In the genomic region with DNA sequence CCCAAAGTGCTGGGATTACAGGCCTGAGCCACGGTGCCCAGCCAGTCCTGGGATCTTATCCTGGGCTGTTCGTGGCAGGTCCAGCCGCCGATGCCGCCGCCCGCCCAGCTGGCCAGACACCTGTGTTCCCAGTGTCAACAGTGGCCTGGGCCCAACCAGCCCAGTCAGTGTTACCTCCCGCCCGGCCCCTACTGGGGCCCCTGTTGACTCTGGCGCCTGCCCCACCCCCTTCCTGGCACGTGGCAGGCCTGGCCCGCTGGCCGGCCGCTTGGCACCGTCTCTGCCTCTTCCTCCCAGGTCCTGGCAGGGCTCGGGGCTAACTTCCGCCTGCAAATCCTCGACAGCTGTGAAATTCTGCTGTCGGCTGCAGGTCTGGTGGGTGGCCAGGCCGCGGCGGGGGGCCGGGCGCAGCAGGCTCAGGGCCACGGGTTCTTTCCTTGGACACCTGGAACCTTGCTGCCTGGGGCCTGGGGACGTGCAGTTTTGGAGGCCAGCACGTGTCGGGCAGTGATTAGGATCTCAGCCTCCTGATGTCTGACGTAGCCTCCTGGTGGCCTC, we compare ENCODE assay signal across 8 cellular contexts. TPM values are rescaled to one million over a fixed set of nuclear protein-coding genes. Genes with fewer than 3 reads are reported as not detected.
A peak's percentile ranks its signal among the peaks of the same experiment; 100 is the strongest.
DNase-seq lines count a peak whose midpoint lies in the region; ATAC-seq and TF ChIP-seq lines count a peak whose summit lies in the region.

No MANE protein-coding gene starts in this region.

- ATAC-seq in PC-3 = peak; percentile 95
- ATAC-seq in omental fat pad (ENCODE audit: low FRiP score) = peak; percentile 91

- H3K36me3 ChIP-seq in BLaER1 (peaks cover 61% of the 10 kb centered on the region), PC-3 (ENCODE audit: low read depth, low read length) (no peaks in the 10 kb centered on the region)

- H3K9me3 ChIP-seq in BLaER1 = peaks cover 6% of the 10 kb centered on the region; the same call in 1 of the 2 replicates
- no peaks in the 10 kb centered on the region for H3K9me3 ChIP-seq in PC-3 (ENCODE audit: low read length)

- CTCF ChIA-PET in PC-3 (lab: Charles Lee) = no interaction called here

- peak overlapping the region; percentile 49 for H3K27ac ChIP-seq in BLaER1
- H3K27ac ChIP-seq in PC-3 (ENCODE audit: low read length) = no peak overlapping the region

- H3K4me1 ChIP-seq in BLaER1 (peaks cover 60% of the 10 kb centered on the region), PC-3 (ENCODE audit: insufficient read depth, low read length) (peaks cover 11% of the 10 kb centered on the region; the same call in 1 of the 2 replicates)

- peak; percentile 68 for DNase-seq in PC-3
- peak; percentile 59 for DNase-seq in fibroblast of the aortic adventitia (ENCODE audit: low read depth)
- DNase-seq in omental fat pad (ENCODE audit: low spot score) = no peak
- DNase-seq in HK-2 (ENCODE audit: unreplicated experiment) = no peak
- DNase-seq in activated CD4-positive, alpha-beta T cell treated with anti-CD3 and anti-CD28 coated beads, Interleukin-2, amount 10 ng/mL, durations not matched to agents 24 days and 14 days = no peak
- DNase-seq in glomerular visceral epithelial cell (ENCODE audit: extremely low spot score) = no peak
- DNase-seq in SKM-1 treated with dmso at 0.1 percent for 144 hours (lab: John Stamatoyannopoulos, UW; ENCODE audit: unreplicated experiment) = no peak

- no peak overlapping the region for H3K4me3 Mint-ChIP-seq in activated CD4-positive, alpha-beta T cell treated with anti-CD3 and anti-CD28 coated beads, Interleukin-2, amount 10 ng/mL, durations not matched to agents 24 days and 14 days

- TF ChIP-seq CTCF in PC-3 (conservative IDR thresholded peaks at IDR 0.05; ENCODE audit: low read depth, low read length) = no peak
- TF ChIP-seq CTCF in fibroblast of the aortic adventitia (IDR thresholded peaks at IDR 0.05; ENCODE audit: insufficient read depth, low read length) = no peak
- no peak for TF ChIP-seq CTCF in omental fat pad (IDR thresholded peaks at IDR 0.05)

- H3K79me2 ChIP-seq in PC-3 (ENCODE audit: low read length) = no peaks in the 10 kb centered on the region

- no peak overlapping the region for H3K27ac Mint-ChIP-seq in activated CD4-positive, alpha-beta T cell treated with anti-CD3 and anti-CD28 coated beads, Interleukin-2, amount 10 ng/mL, durations not matched to agents 24 days and 14 days

- peaks cover 98% of the 10 kb centered on the region for H4K20me1 ChIP-seq in BLaER1
- no peaks in the 10 kb centered on the region for H4K20me1 ChIP-seq in PC-3 (ENCODE audit: low read length)

- H3K27me3 ChIP-seq in BLaER1 (no peaks in the 10 kb centered on the region), PC-3 (ENCODE audit: low read length) (no peaks in the 10 kb centered on the region)

- BruUV-seq in PC-3 (replicated peaks; lab: Mats Ljungman, UMichigan) = no TSS peak

- peaks cover 15% of the 10 kb centered on the region for H3K4me1 Mint-ChIP-seq in activated CD4-positive, alpha-beta T cell treated with anti-CD3 and anti-CD28 coated beads, Interleukin-2, amount 10 ng/mL, durations not matched to agents 24 days and 14 days

- no peaks in the 10 kb centered on the region for H3K27me3 Mint-ChIP-seq in activated CD4-positive, alpha-beta T cell treated with anti-CD3 and anti-CD28 coated beads, Interleukin-2, amount 10 ng/mL, durations not matched to agents 24 days and 14 days

- H3K9me2 ChIP-seq in PC-3 (replicated peaks; ENCODE audit: low read length) = no peaks in the 10 kb centered on the region

- H3K4me2 ChIP-seq in BLaER1 = peak overlapping the region; percentile 96
- H3K4me2 ChIP-seq in PC-3 (ENCODE audit: low read length) = peak overlapping the region; percentile 37; the same call in 1 of the 2 replicates

- POLR2A ChIA-PET in PC-3 (lab: Charles Lee; ENCODE audit: unreplicated experiment) = no interaction called here

- H3F3A ChIP-seq in PC-3 (ENCODE audit: low read length, unreplicated experiment) = no peaks in the 10 kb centered on the region

- no peaks in the 10 kb centered on the region for H3K9me3 Mint-ChIP-seq in activated CD4-positive, alpha-beta T cell treated with anti-CD3 and anti-CD28 coated beads, Interleukin-2, amount 10 ng/mL, durations not matched to agents 24 days and 14 days

- H2AFZ ChIP-seq in PC-3 (ENCODE audit: low read length) = 0 out of 2 replicates have a peak overlapping the region, but pooled peaks have one; percentile 42

- no peak overlapping the region for H3K4me3 ChIP-seq in BLaER1
- H3K4me3 ChIP-seq in PC-3 (ENCODE audit: low read length) = no peak overlapping the region
- no peak overlapping the region for H3K4me3 ChIP-seq in fibroblast of the aortic adventitia (ENCODE audit: low read depth, low read length)

- H3K9ac ChIP-seq in BLaER1 = no peak overlapping the region; the same call in 1 of the 2 replicates
- no peak overlapping the region for H3K9ac ChIP-seq in PC-3 (ENCODE audit: low read length)

- intact Hi-C loops in PC-3 (cut with micrococcal nuclease) = no loop called here
- intact Hi-C loops in activated CD4-positive, alpha-beta T cell treated with anti-CD3 and anti-CD28 coated beads, Interleukin-2, amount 10 ng/mL, durations not matched to agents 24 days and 14 days (cut with micrococcal nuclease) = no loop called here

- peaks cover 25% of the 10 kb centered on the region for H3K36me3 Mint-ChIP-seq in activated CD4-positive, alpha-beta T cell treated with anti-CD3 and anti-CD28 coated beads, Interleukin-2, amount 10 ng/mL, durations not matched to agents 24 days and 14 days (ENCODE audit: low read depth)

RNA-seq across cellular contexts. Expression of a gene that starts 9.1 kb away (rescaled TPM):
- total RNA-seq in PC-3 (2014; rRNA removed) (5.6 and 13.9 TPM in 2 replicates), fibroblast of the aortic adventitia (ENCODE audit: low replicate concordance) (3.7 and 11.2 TPM in 2 replicates), omental fat pad (10 to 100 TPM in 2 of 4 donors, 1 to 10 TPM in 2; 3.7 to 15.1 (median 7.7) TPM)
- total RNA-seq in activated CD4-positive, alpha-beta T cell treated with anti-CD3 and anti-CD28 coated beads, Interleukin-2, amount 10 ng/mL, durations not matched to agents 24 days and 14 days = 35.6 and 36.6 TPM in 2 replicates

RNA-seq across cellular contexts. Expression of a gene that starts 17.8 kb away (rescaled TPM):
- 1.2 and 3.9 TPM in 2 replicates for total RNA-seq in PC-3 (2014; rRNA removed)
- not detected in 2 replicates for total RNA-seq in fibroblast of the aortic adventitia (ENCODE audit: low replicate concordance)
- under 1 TPM in 1 of 4 donors, not detected in 3; 0.24 TPM for total RNA-seq in omental fat pad
- total RNA-seq in activated CD4-positive, alpha-beta T cell treated with anti-CD3 and anti-CD28 coated beads, Interleukin-2, amount 10 ng/mL, durations not matched to agents 24 days and 14 days = 12.9 and 16.8 TPM in 2 replicates

RNA-seq across cellular contexts. Expression of a gene that starts 21.9 kb away (rescaled TPM):
- total RNA-seq in PC-3 (2014; rRNA removed) (34.0 and 44.9 TPM in 2 replicates), fibroblast of the aortic adventitia (ENCODE audit: low replicate concordance) (8.4 and 25.8 TPM in 2 replicates), omental fat pad (10 to 100 TPM; 27.1 to 55.2 (median 44.4) TPM)
- total RNA-seq in activated CD4-positive, alpha-beta T cell treated with anti-CD3 and anti-CD28 coated beads, Interleukin-2, amount 10 ng/mL, durations not matched to agents 24 days and 14 days = 86.8 and 91.5 TPM in 2 replicates

RNA-seq across cellular contexts. Expression of a gene that starts 41.7 kb away (rescaled TPM):
- not detected in 2 replicates for total RNA-seq in PC-3 (2014; rRNA removed)
- not detected in 2 replicates for total RNA-seq in fibroblast of the aortic adventitia (ENCODE audit: low replicate concordance)
- not detected for total RNA-seq in omental fat pad
- not detected in 2 replicates for total RNA-seq in activated CD4-positive, alpha-beta T cell treated with anti-CD3 and anti-CD28 coated beads, Interleukin-2, amount 10 ng/mL, durations not matched to agents 24 days and 14 days

RNA-seq across cellular contexts. Expression of a gene that starts 42.0 kb away (rescaled TPM):
- total RNA-seq in PC-3 (2014; rRNA removed) (25.9 and 41.6 TPM in 2 replicates), fibroblast of the aortic adventitia (ENCODE audit: low replicate concordance) (21.0 and 24.5 TPM in 2 replicates), omental fat pad (10 to 100 TPM; 20.1 to 34.0 (median 24.5) TPM)
- total RNA-seq in activated CD4-positive, alpha-beta T cell treated with anti-CD3 and anti-CD28 coated beads, Interleukin-2, amount 10 ng/mL, durations not matched to agents 24 days and 14 days = 58.1 and 61.1 TPM in 2 replicates

Comparison
In these comparisons a context has a peak if more than half of its experiments do, and no peak if none do; other contexts are left out.
1. DNase-seq: peak in PC-3 (single experiment) and fibroblast of the aortic adventitia (single experiment); none in omental fat pad (single experiment), HK-2 (single experiment), activated CD4-positive, alpha-beta T cell treated with anti-CD3 and anti-CD28 coated beads, Interleukin-2, amount 10 ng/mL, durations not matched to agents 24 days and 14 days (single experiment), glomerular visceral epithelial cell (single experiment) and SKM-1 treated with dmso at 0.1 percent for 144 hours (single experiment).